Comparison of ENCODE assay signal across 8 cellular contexts in the genomic region with DNA sequence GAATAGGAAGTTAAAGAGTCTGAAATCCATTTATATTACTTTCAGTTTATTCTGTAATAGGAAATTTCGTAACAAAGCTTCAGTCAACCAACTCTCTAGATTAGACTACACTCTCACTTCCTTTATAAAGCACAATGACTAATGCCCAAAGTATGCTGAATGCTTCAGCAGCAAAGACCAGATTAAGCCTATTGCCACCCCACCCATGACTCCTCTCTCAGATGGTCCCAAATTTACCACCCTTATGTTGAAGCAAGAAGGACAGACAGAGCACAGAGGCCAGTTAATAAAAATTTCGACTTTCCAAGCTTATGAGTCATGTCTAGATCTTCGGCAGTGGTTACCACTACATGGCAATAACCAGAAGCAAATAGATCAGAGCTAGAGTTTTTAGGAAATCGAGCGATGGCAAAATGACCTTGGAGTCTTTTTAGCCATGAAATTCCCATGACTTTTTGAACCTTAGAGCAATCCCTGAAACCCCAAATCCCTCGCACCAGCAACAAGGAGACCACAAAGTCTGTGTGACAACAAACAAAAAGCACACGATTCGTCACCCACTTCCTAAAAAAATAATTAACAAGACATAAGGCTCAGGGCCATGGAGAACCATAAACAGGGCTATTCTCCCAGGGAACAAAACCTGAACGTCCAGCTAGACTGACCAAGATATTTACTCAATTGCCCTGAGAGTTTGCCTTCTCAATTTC.
DNase-seq lines count a peak whose midpoint lies in the region; ATAC-seq and TF ChIP-seq lines count a peak whose summit lies in the region.

No MANE protein-coding gene starts in this region.

- peak; percentile 78 for ATAC-seq in HG03378 (IDR thresholded peaks at IDR 0.05; ENCODE audit: unreplicated experiment)
- peak; percentile 77 to 82 for ATAC-seq in lower lobe of right lung
- ATAC-seq in activated CD4-positive, alpha-beta T cell treated with anti-CD3 and anti-CD28 coated beads for 36 hours: no peak
- ATAC-seq in GM19023 (IDR thresholded peaks at IDR 0.05; ENCODE audit: unreplicated experiment): no peak

- H3K9me3 ChIP-seq in lower lobe of right lung: no peaks in the 10 kb centered on the region

- DNase-seq in COLO829 (ENCODE audit: low spot score) (peak; percentile 12), amniotic epithelial cell (ENCODE audit: low read depth) (peak; percentile 80), lower lobe of right lung (no peak), NCI-H345 (lab: John Stamatoyannopoulos, UW) (no peak), cerebellar cortex (ENCODE audit: low spot score) (no peak)
- no peak for DNase-seq in activated CD4-positive, alpha-beta T cell treated with anti-CD3 and anti-CD28 coated beads for 36 hours

- no peaks in the 10 kb centered on the region for H3K27me3 ChIP-seq in lower lobe of right lung (ENCODE audit: low read depth)

- H3K9me3 Mint-ChIP-seq in activated CD4-positive, alpha-beta T cell treated with anti-CD3 and anti-CD28 coated beads for 36 hours (ENCODE audit: low read depth): no peaks in the 10 kb centered on the region

- no peak overlapping the region for H3K4me3 Mint-ChIP-seq in activated CD4-positive, alpha-beta T cell treated with anti-CD3 and anti-CD28 coated beads for 36 hours

- no peak overlapping the region for H3K4me3 ChIP-seq in lower lobe of right lung

- no peaks in the 10 kb centered on the region for H3K4me1 ChIP-seq in lower lobe of right lung

- intact Hi-C loops in lower lobe of right lung (cut with DNase I): no loop called here
- intact Hi-C loops in activated CD4-positive, alpha-beta T cell treated with anti-CD3 and anti-CD28 coated beads for 36 hours (cut with DNase I, micrococcal nuclease): no loop called here

- POLR2A ChIA-PET in activated CD4-positive, alpha-beta T cell treated with anti-CD3 and anti-CD28 coated beads for 36 hours (lab: Charles Lee): no interaction called here

- H3K36me3 ChIP-seq in lower lobe of right lung: no peaks in the 10 kb centered on the region

- H3K4me1 Mint-ChIP-seq in activated CD4-positive, alpha-beta T cell treated with anti-CD3 and anti-CD28 coated beads for 36 hours: no peaks in the 10 kb centered on the region

- H3K27ac Mint-ChIP-seq in activated CD4-positive, alpha-beta T cell treated with anti-CD3 and anti-CD28 coated beads for 36 hours: no peak overlapping the region

- no peaks in the 10 kb centered on the region for H3K36me3 Mint-ChIP-seq in activated CD4-positive, alpha-beta T cell treated with anti-CD3 and anti-CD28 coated beads for 36 hours (ENCODE audit: low read depth)

- H3K27ac ChIP-seq in lower lobe of right lung: peak overlapping the region; percentile 61

- CTCF ChIA-PET in activated CD4-positive, alpha-beta T cell treated with anti-CD3 and anti-CD28 coated beads for 36 hours (lab: Charles Lee): interaction anchor here (1.0 kb wide), 1 partner anchor 421 kb away, joined by 3 read pairs; no protein-coding TSS in a partner anchor

- H3K27me3 Mint-ChIP-seq in activated CD4-positive, alpha-beta T cell treated with anti-CD3 and anti-CD28 coated beads for 36 hours: peaks cover 11% of the 10 kb centered on the region

- TF ChIP-seq CTCF in lower lobe of right lung (IDR thresholded peaks at IDR 0.05): no peak

Comparison
In these comparisons a context has a peak if more than half of its experiments do, and no peak if none do; other contexts are left out.
1. DNase-seq: peak in COLO829 (single experiment) and amniotic epithelial cell (single experiment); none in lower lobe of right lung (single experiment), activated CD4-positive, alpha-beta T cell treated with anti-CD3 and anti-CD28 coated beads for 36 hours (single experiment), NCI-H345 (single experiment) and cerebellar cortex (single experiment).
2. ATAC-seq: peak in HG03378 (single experiment) and lower lobe of right lung (2 of 2); none in activated CD4-positive, alpha-beta T cell treated with anti-CD3 and anti-CD28 coated beads for 36 hours (single experiment) and GM19023 (single experiment).